In genomic region chr15:68524753-68525584, GRCh38 we compare ENCODE assay signal across 1 cellular context.
TF ChIP-seq lines count a peak whose summit lies in the region.

No MANE protein-coding gene starts in this region.

TF ChIP-seq in HepG2, 621 proteins besides CTCF, POLR2A, EP300 and RAD21 (continued from another document):
- TF ChIP-seq ARID4A (CRISPR knock-in tag; IDR thresholded peaks at IDR 0.05; ENCODE audit: borderline replicate concordance) (no peak), MED1 (CRISPR knock-in tag; IDR thresholded peaks at IDR 0.05) (no peak), ZNF446 (CRISPR knock-in tag; IDR thresholded peaks at IDR 0.05) (no peak), ZSCAN20 (CRISPR knock-in tag; IDR thresholded peaks at IDR 0.05; ENCODE audit: borderline replicate concordance) (no peak), ZSCAN25 (CRISPR knock-in tag; IDR thresholded peaks at IDR 0.05) (no peak), ZNF788 (CRISPR knock-in tag; IDR thresholded peaks at IDR 0.05; ENCODE audit: borderline replicate concordance) (no peak), ZNF18 (CRISPR knock-in tag; IDR thresholded peaks at IDR 0.05; ENCODE audit: insufficient replicate concordance) (no peak), ZNF20 (CRISPR knock-in tag; IDR thresholded peaks at IDR 0.05) (no peak), ZNF891 (CRISPR knock-in tag; IDR thresholded peaks at IDR 0.05) (no peak), ZNF609 (CRISPR knock-in tag; IDR thresholded peaks at IDR 0.05; ENCODE audit: borderline replicate concordance) (no peak), THAP11 (CRISPR knock-in tag; IDR thresholded peaks at IDR 0.05) (no peak), ZFX (CRISPR knock-in tag; IDR thresholded peaks at IDR 0.05; ENCODE audit: low read depth) (no peak)
